In the genomic region with DNA sequence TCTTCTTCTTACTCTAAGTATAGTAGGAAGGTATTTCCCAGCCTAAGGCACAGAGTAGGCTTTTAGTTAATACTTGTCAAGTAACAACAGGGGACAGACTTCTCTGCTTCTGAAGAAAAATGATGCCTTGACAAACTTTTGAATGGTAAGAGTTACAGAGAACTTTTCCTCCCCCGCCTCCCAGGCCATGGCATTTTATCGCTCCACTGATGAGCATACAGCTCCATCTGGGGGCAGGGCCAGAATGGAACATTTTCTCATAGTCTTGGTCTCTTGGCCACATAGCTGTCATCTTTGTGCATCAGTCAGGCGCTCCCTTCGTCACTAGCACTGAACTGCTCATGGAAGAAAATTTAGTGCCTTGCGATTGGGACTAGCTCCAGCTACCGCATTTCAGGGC, we compare ENCODE assay signal across 7 cellular contexts.
DNase-seq lines count a peak whose midpoint lies in the region; TF ChIP-seq lines count a peak whose summit lies in the region.

No MANE protein-coding gene starts in this region.

- intact Hi-C loops in spleen (cut with DNase I; ENCODE audit: low total_unique reads), result loop anchor here (5.0 to 10.0 kb wide), 2 partner anchors 566 to 1069 kb away; partner anchors contain the start of gene CITED2

- peak overlapping the region in 2 of 8 donors; percentile 19 to 24 for H3K27ac ChIP-seq in spleen

- H3K9me3 ChIP-seq in adipocyte (ENCODE audit: control insufficient read depth, low read length) (no peaks in the 10 kb centered on the region), spleen (no peaks in the 10 kb centered on the region)

- H3K9ac ChIP-seq in adipocyte (ENCODE audit: low read length), result peak overlapping the region; percentile 64

- TF ChIP-seq CTCF in spleen (IDR thresholded peaks at IDR 0.05 in 8 of 11, conservative IDR thresholded peaks at IDR 0.05 in 3 of 11), result peak in 9 of 11 experiments; percentile 7 to 61 (median 44)

- no peaks in the 10 kb centered on the region for H3K36me3 ChIP-seq in adipocyte (ENCODE audit: control insufficient read depth, insufficient read depth, low read length, severe bottlenecking)
- no peaks in the 10 kb centered on the region for H3K36me3 ChIP-seq in spleen

- peaks cover 38% of the 10 kb centered on the region for H3K4me1 ChIP-seq in adipocyte (ENCODE audit: control insufficient read depth, insufficient read depth, low read length)
- peaks cover 0 to 15% (median 0%) of the 10 kb centered on the region in 6 donors for H3K4me1 ChIP-seq in spleen

- no peak for TF ChIP-seq POLR2A in spleen (IDR thresholded peaks at IDR 0.05)

- H3K4me3 ChIP-seq in adipocyte (ENCODE audit: low read length) (no peak overlapping the region), spleen (no peak overlapping the region)

- H3K27me3 ChIP-seq in adipocyte (replicated peaks; ENCODE audit: control insufficient read depth, insufficient read depth, low read length) (no peaks in the 10 kb centered on the region), spleen (replicated peaks in 1 of 7) (no peaks in the 10 kb centered on the region)

- WGBS in spleen, 5 donors, result 60 to 74% (median 67%) methylated on average over 6 of the region's 6 CpGs

- peak; percentile 24 for DNase-seq in GM03348 (ENCODE audit: low spot score)
- DNase-seq in HT1080 (ENCODE audit: low read depth), result peak; percentile 23
- DNase-seq in adipocyte (ENCODE audit: low read depth), result peak; percentile 27
- DNase-seq in iPS DF 19.7 (ENCODE audit: low read depth, low spot score), result peak; percentile 48
- DNase-seq in spleen, result peak; percentile 73
- DNase-seq in activated effector memory CD4-positive, alpha-beta T cell treated with Interleukin-2 at 50 U/mL for 16 hours, result no peak
- DNase-seq in GOT3 (lab: John Stamatoyannopoulos, UW), result no peak

Comparison
In these comparisons a context has a peak if more than half of its experiments do, and no peak if none do; other contexts are left out.
1. DNase-seq: peak in GM03348 (single experiment), HT1080 (single experiment), adipocyte (single experiment), iPS DF 19.7 (single experiment) and spleen (single experiment); none in activated effector memory CD4-positive, alpha-beta T cell treated with Interleukin-2 at 50 U/mL for 16 hours (single experiment) and GOT3 (single experiment).